In the genomic region with DNA sequence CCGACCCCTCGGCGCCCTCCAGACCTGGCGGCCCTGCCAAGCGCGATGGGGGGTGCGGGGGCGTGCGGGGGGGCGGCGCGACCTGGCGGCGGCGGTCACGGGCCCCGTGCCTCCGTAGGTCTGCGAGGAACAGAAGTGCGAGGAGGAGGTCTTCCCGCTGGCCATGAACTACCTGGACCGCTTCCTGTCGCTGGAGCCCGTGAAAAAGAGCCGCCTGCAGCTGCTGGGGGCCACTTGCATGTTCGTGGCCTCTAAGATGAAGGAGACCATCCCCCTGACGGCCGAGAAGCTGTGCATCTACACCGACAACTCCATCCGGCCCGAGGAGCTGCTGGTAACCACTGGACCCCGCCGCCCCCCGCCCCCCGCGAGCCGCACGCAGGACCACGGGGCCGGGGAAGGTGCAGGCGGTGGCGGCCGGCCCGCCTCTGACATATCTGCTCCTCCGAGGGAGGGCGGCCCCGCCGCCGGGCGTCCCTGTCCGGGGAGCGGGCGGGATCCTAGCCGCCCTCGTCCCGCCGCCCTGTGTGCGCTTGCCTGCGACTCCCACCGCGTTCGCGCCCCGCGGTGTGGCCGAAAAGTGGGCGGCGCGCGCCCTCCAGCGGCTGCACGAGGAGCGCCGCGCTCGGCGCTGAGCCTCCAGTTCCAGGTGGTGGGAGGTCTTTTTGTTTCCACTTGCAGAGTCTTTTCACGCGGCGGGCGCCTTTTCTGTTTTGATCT, we compare ENCODE assay signal across 8 cellular contexts. TPM values are rescaled to one million over a fixed set of nuclear protein-coding genes. Genes with fewer than 3 reads are reported as not detected.
DNase-seq lines count a peak whose midpoint lies in the region; ATAC-seq and TF ChIP-seq lines count a peak whose summit lies in the region.

No MANE protein-coding gene starts in this region.

- ATAC-seq in HG03432 (IDR thresholded peaks at IDR 0.05; ENCODE audit: unreplicated experiment) (peak; percentile 67), GM19351 (IDR thresholded peaks at IDR 0.05; ENCODE audit: unreplicated experiment) (no peak)

- H3K36me3 ChIP-seq in esophagus squamous epithelium, result peaks cover 0 to 46% (median 5%) of the 10 kb centered on the region in 3 donors

- WGBS in esophagus squamous epithelium, 2 donors, result 0% methylated on average over 11 of the region's 81 CpGs; no CpG with 5 or more reads in 1 of the 2 donors

- peak overlapping the region; percentile 84 to 93 (median 87) for H3K27ac ChIP-seq in esophagus squamous epithelium

- H3K9me3 ChIP-seq in esophagus squamous epithelium, result no peaks in the 10 kb centered on the region

- TF ChIP-seq CTCF in GM12865 (IDR thresholded peaks at IDR 0.05; ENCODE audit: insufficient read depth, low read depth, low read length, missing control alignments), result peak; percentile 91
- peak; percentile 83 to 97 (median 94) for TF ChIP-seq CTCF in esophagus squamous epithelium (IDR thresholded peaks at IDR 0.05)

- intact Hi-C loops in esophagus squamous epithelium (cut with DNase I), result loop anchor here (5.0 kb wide), 2 partner anchors 351 to 541 kb away; a partner anchor contains a TSS

- H3K4me1 ChIP-seq in esophagus squamous epithelium, result peaks cover 28 to 84% (median 43%) of the 10 kb centered on the region in 3 donors

- peak in 1 of 4 donors; percentile 26 for TF ChIP-seq POLR2A in esophagus squamous epithelium (IDR thresholded peaks at IDR 0.05)

- peaks cover 0 to 38% (median 0%) of the 10 kb centered on the region in 4 donors for H3K27me3 ChIP-seq in esophagus squamous epithelium

- DNase-seq in GM12865 (ENCODE audit: low read depth) (peak; percentile 80), OCI-M1 (lab: John Stamatoyannopoulos, UW) (peak; percentile 98), esophagus squamous epithelium (lab: John Stamatoyannopoulos, UW) (no peak), myocyte (ENCODE audit: low read depth) (peak; percentile 84)
- DNase-seq in activated T-cell treated with anti-CD3 and anti-CD28 coated beads, Interleukin-2, amount 50 U/mL, for 1 hour, result peak; percentile 85
- DNase-seq in stimulated activated CD8-positive, alpha-beta memory T cell treated with anti-CD3 and anti-CD28 coated beads, Interleukin-7, amount 100 ng/mL, for 1 hour (ENCODE audit: low read depth in 2 of 2), result peak; percentile 57 to 59

- H3K4me3 ChIP-seq in GM12865 (ENCODE audit: low read depth, low read length), result peak overlapping the region; percentile 42
- H3K4me3 ChIP-seq in esophagus squamous epithelium, result peak overlapping the region; percentile 81 to 85 (median 83)

RNA-seq across cellular contexts. Expression of a gene that starts 2.1 kb away (rescaled TPM):
- 100 to 1,000 TPM in 3 of 4 donors, 10 to 100 TPM in 1; 64.1 to 216 (median 145) TPM for total RNA-seq in esophagus squamous epithelium
- 107 and 133 TPM in 2 replicates for total RNA-seq in myocyte
- 292 TPM for polyA plus RNA-seq in myocyte (2012)

RNA-seq across cellular contexts. Expression of a gene that starts 32.1 kb away (rescaled TPM):
- total RNA-seq in esophagus squamous epithelium (10 to 100 TPM; 16.5 to 29.2 (median 19.3) TPM), myocyte (13.4 and 23.7 TPM in 2 replicates)
- 23.3 TPM for polyA plus RNA-seq in myocyte (2012)
